In the genomic region with DNA sequence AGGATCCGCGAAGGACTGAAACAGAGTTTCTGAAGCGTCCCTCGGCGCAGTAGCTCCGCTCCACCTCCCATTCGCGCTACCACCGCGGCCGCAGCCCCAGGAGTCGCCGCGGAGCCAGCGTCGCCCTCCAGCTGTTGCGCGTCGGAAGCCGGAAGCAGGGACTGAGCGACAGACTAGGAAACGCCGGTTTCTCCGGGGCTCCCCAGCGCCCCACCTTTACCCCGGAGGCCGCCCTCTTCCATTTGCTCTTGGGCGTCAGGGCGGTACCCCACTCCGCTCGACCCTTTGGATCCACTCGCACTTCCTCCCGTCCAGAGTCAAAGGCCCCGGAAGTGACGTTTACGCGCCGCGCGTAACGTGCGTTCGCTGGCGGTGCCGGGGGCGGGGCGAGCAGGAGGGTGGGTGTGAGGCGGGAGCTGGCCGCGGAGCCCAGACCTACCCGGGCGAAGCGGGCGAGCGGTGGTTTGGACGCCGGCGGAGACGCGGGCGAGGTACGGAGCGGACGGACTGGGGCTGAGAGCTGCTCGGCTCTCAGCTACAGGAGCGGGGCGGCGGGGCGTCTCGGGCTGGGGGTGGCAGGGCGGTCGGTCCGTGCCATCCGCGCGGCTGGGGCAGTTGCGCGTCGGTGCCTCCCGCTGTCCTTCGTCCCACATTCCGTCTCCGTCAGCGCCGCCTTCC, we compare ENCODE assay signal across 8 cellular contexts. TPM values are rescaled to one million over a fixed set of nuclear protein-coding genes. Genes with fewer than 3 reads are reported as not detected.
DNase-seq lines count a peak whose midpoint lies in the region; ATAC-seq and TF ChIP-seq lines count a peak whose summit lies in the region.

Gene RABGEF1, plus strand, starts transcription at position 432 of the 678 bp plus-strand sequence. CDS start 31,167 bp downstream, outside the sequence.

- peak; percentile 74 for ATAC-seq in GM21737 (IDR thresholded peaks at IDR 0.05; ENCODE audit: unreplicated experiment)

- peaks cover 10% of the 10 kb centered on the region for H3K9me3 Mint-ChIP-seq in activated T-cell treated with anti-CD3 and anti-CD28 coated beads, Interleukin-2, amount 50 U/mL, for 24 hours

- H3K36me3 ChIP-seq in mucosa of rectum (ENCODE audit: control insufficient read depth in 2 of 2, insufficient read depth in 2 of 2, low read length in 2 of 2): peaks cover 0 to 4% of the 10 kb centered on the region in 2 donors

- no peaks in the 10 kb centered on the region for H3K27me3 ChIP-seq in mucosa of rectum (ENCODE audit: control insufficient read depth in 2 of 2, insufficient read depth in 2 of 2, low read length in 2 of 2)

- peak within 1 kb of the TSS; percentile 92 for H3K9ac ChIP-seq in mucosa of rectum (ENCODE audit: low read depth in 1 of 2, low read length in 2 of 2)

- peak within 1 kb of the TSS; percentile 96 for H3K27ac Mint-ChIP-seq in activated T-cell treated with anti-CD3 and anti-CD28 coated beads, Interleukin-2, amount 50 U/mL, for 24 hours

- peak; percentile 93 for DNase-seq in DMS53 treated with DMSO at 0.1 percent for 48 hours (lab: John Stamatoyannopoulos, UW; ENCODE audit: unreplicated experiment)
- peak; percentile 88 for DNase-seq in KG1 (lab: John Stamatoyannopoulos, UW)
- DNase-seq in activated T-cell treated with anti-CD3 and anti-CD28 coated beads, Interleukin-2, amount 50 U/mL, for 24 hours: peak; percentile 98
- DNase-seq in erythroblast (lab: John Stamatoyannopoulos, UW): peak; percentile 99
- DNase-seq in stimulated activated CD8-positive, alpha-beta memory T cell treated with anti-CD3 and anti-CD28 coated beads, Interleukin-4, amount 100 ng/mL, for 4 hours (ENCODE audit: low read depth in 2 of 2, low spot score in 1 of 2): peak; percentile 89 to 90

- peaks cover 47% of the 10 kb centered on the region for H3K36me3 Mint-ChIP-seq in activated T-cell treated with anti-CD3 and anti-CD28 coated beads, Interleukin-2, amount 50 U/mL, for 24 hours (ENCODE audit: low read depth)

- peak within 1 kb of the TSS; percentile 97 for H3K4me3 Mint-ChIP-seq in activated T-cell treated with anti-CD3 and anti-CD28 coated beads, Interleukin-2, amount 50 U/mL, for 24 hours

- H3K4me3 ChIP-seq in mucosa of rectum (ENCODE audit: low read length in 2 of 2): peak within 1 kb of the TSS; percentile 88 to 89

- peak; percentile 92 for TF ChIP-seq POLR2A in erythroblast (IDR thresholded peaks at IDR 0.05; ENCODE audit: low read length)

- H3K9me3 ChIP-seq in mucosa of rectum (ENCODE audit: control insufficient read depth in 2 of 2, low read length in 2 of 2): no peaks in the 10 kb centered on the region

- peaks cover 51% of the 10 kb centered on the region for H3K4me1 Mint-ChIP-seq in activated T-cell treated with anti-CD3 and anti-CD28 coated beads, Interleukin-2, amount 50 U/mL, for 24 hours (ENCODE audit: low read depth)

- peak within 1 kb of the TSS; percentile 98 to 99 for H3K27ac ChIP-seq in mucosa of rectum (ENCODE audit: low read depth in 2 of 2, low read length in 2 of 2)

- peaks cover 0 to under 1% of the 10 kb centered on the region in 2 donors for H3K4me1 ChIP-seq in mucosa of rectum (ENCODE audit: control insufficient read depth in 2 of 2, insufficient read depth in 2 of 2, low read length in 2 of 2)

- no peaks in the 10 kb centered on the region for H3K27me3 Mint-ChIP-seq in activated T-cell treated with anti-CD3 and anti-CD28 coated beads, Interleukin-2, amount 50 U/mL, for 24 hours

TF ChIP-seq in PFSK-1, 5 proteins besides CTCF, POLR2A, EP300 and RAD21:
- TF ChIP-seq TAF1 (IDR thresholded peaks at IDR 0.05; ENCODE audit: borderline replicate concordance, insufficient read depth, low read length) (peak; percentile 81; the same call in 1 of the 2 replicates), POLR2AphosphoS5 (IDR thresholded peaks at IDR 0.05; ENCODE audit: low read depth, low read length) (peak; percentile 92), SIN3A (IDR thresholded peaks at IDR 0.05; ENCODE audit: borderline replicate concordance, insufficient read depth, low read length) (0 out of 2 replicates have a peak, but pooled peaks have one; percentile 14), FOXP2 (optimal IDR thresholded peaks at IDR 0.05; ENCODE audit: borderline replicate concordance, extremely low read depth, extremely low read length, insufficient read depth) (peak; percentile 90), REST (IDR thresholded peaks at IDR 0.05; ENCODE audit: insufficient read depth in 1 of 2, low read depth in 2 of 2, low read length in 2 of 2) (0 out of 4 replicates have a peak, but pooled peaks of 1 of the 2 experiments have one; percentile 36)

RNA-seq across cellular contexts. Expression of gene RABGEF1, which starts in this region (rescaled TPM):
- polyA plus RNA-seq in PFSK-1 (2012; ENCODE audit: insufficient read length, low read depth): 17.9 TPM

Comparison
In these comparisons a context has a peak if more than half of its experiments do, and no peak if none do; other contexts are left out.
1. Peak in every context shown above with its lines: DNase-seq, ATAC-seq, H3K4me3 ChIP-seq and H3K27ac ChIP-seq.